In the genomic region with DNA sequence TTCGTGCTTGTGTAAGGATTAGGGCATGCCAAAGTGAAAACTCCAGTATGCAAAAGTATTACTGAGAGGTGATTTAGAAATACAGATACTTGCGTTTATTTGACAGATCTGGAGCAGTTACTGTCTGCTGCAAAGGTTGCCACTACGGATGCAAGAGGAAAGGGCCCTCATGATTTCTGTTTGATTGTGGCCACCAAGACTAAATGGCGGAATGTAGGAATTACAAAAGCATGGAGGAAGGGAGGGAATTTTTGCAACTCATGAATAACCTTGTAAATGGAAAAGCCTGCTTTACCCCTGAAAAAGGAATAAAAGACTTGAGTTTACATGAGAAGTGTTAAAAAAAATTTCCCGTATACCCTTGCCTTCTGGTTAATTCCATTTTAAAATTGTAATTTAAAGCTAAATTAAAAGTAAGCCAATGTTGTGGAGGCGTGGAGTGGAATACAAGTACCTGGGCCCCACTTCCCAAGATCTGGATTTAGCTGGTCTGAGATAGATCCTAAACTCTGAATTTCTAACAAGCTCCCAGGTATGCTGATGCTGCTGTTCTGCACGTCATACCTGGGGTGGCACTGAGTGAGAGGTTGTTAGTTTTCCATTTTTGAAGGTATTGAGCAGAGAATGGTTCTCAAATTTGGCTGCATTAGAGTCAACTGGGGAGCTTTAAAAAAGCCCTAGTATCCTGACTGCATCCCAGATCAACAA, we compare ENCODE assay signal across 33 cellular contexts. TPM values are rescaled to one million over a fixed set of nuclear protein-coding genes. Genes with fewer than 3 reads are reported as not detected.
"Had no signal": no experiment of that assay in that cellular context is flagged by ENCODE, and none has a peak within 500 bp of the region (broad histone marks: within the 10 kb centered on the region; RNA-seq: fewer than 3 reads in every experiment).

No MANE protein-coding gene starts in this region.

- H3K27ac Mint-ChIP-seq: activated B cell treated with CpG ODN at 0.5 μM for 24 hours; memory B cell; natural killer cell treated with Interleukin-12 subunit alpha and Interleukin-12 subunit beta and Interleukin-15 and Interleukin-18, amount 100 ng/mL, for 72 hours; stimulated activated memory B cell treated with anti-CD40 and anti-IgM and Interleukin-4, amounts not matched to agents 10 μg/mL and 1 μg/mL and 100 μg/mL, for 72 hours; T-helper 17 cell had no signal

- H3K36me3 Mint-ChIP-seq: memory B cell; natural killer cell treated with Interleukin-12 subunit alpha and Interleukin-12 subunit beta and Interleukin-15 and Interleukin-18, amount 100 ng/mL, for 72 hours; stimulated activated memory B cell treated with anti-CD40 and anti-IgM and Interleukin-4, amounts not matched to agents 10 μg/mL and 1 μg/mL and 100 μg/mL, for 72 hours had no signal

- H3K4me1 Mint-ChIP-seq: activated B cell treated with CpG ODN at 0.5 μM for 24 hours; memory B cell; stimulated activated memory B cell treated with anti-CD40 and anti-IgM and Interleukin-4, amounts not matched to agents 10 μg/mL and 1 μg/mL and 100 μg/mL, for 72 hours had no signal

- H3K36me3 ChIP-seq: gastroesophageal sphincter, right atrium auricular region, stomach, thyroid gland, upper lobe of left lung, vagina had no signal

- H3K27ac ChIP-seq: gastroesophageal sphincter, hepatocyte, right atrium auricular region, stomach, thyroid gland, upper lobe of left lung, vagina had no signal

- H3K9me3 ChIP-seq: gastroesophageal sphincter, mucosa of descending colon, right atrium auricular region, stomach, thyroid gland, upper lobe of left lung, vagina had no signal

- H3K9me3 Mint-ChIP-seq: activated B cell treated with CpG ODN at 0.5 μM for 24 hours; memory B cell; natural killer cell treated with Interleukin-12 subunit alpha and Interleukin-12 subunit beta and Interleukin-15 and Interleukin-18, amount 100 ng/mL, for 72 hours had no signal

- H3K27me3 ChIP-seq: right atrium auricular region, thyroid gland, vagina had no signal

- H3K4me3 Mint-ChIP-seq: activated B cell treated with CpG ODN at 0.5 μM for 24 hours; memory B cell; natural killer cell treated with Interleukin-12 subunit alpha and Interleukin-12 subunit beta and Interleukin-15 and Interleukin-18, amount 100 ng/mL, for 72 hours; stimulated activated memory B cell treated with anti-CD40 and anti-IgM and Interleukin-4, amounts not matched to agents 10 μg/mL and 1 μg/mL and 100 μg/mL, for 72 hours; T-helper 17 cell had no signal

- H3K79me2 ChIP-seq: hepatocyte had no signal

- H3K4me3 ChIP-seq: gastroesophageal sphincter, hepatocyte, mucosa of descending colon, right atrium auricular region, smooth muscle cell, stomach, thyroid gland, upper lobe of left lung, vagina had no signal

- DNase-seq: activated B cell treated with CpG ODN at 0.5 μM for 24 hours; activated gamma-delta T cell; activated naive CD4-positive, alpha-beta T cell treated with anti-CD3 and anti-CD28 coated beads, Interleukin-2, amount 50 U/mL, for 16 hours; activated T-cell treated with anti-CD3 and anti-CD28 coated beads, Interleukin-2, amount 50 U/mL, for 1 hour; amniotic stem cell; cortex of kidney; left cardiac atrium; mucosa of descending colon; stimulated activated CD4-positive, alpha-beta T cell treated with anti-CD3 and anti-CD28 coated beads, Interleukin-1b, Interleukin-23, amount 100 ng/mL, for 48 hours; stimulated activated CD8-positive, alpha-beta memory T cell treated with anti-CD3 and anti-CD28 coated beads, Interleukin-4, amount 100 ng/mL, for 48 hours; stomach; T-helper 17 cell; T1000; thyroid gland; upper lobe of left lung had no signal

- H3K4me2 ChIP-seq: hepatocyte, smooth muscle cell had no signal

- H2AFZ ChIP-seq: hepatocyte had no signal

- H3K4me1 ChIP-seq: gastroesophageal sphincter, right atrium auricular region, stomach, thyroid gland, upper lobe of left lung, vagina had no signal

- FAIRE-seq: endothelial cell of umbilical vein, keratinocyte had no signal

RNA-seq across cellular contexts. Expression of gene NKX2-2, which starts 56.6 kb away (rescaled TPM):
- total RNA-seq: activated B cell treated with CpG ODN at 0.5 μM for 24 hours; chondrocyte; endothelial cell of umbilical vein; fibroblast of lung; fibroblast of villous mesenchyme; gastroesophageal sphincter; left cardiac atrium; lower leg skin; myocyte; natural killer cell treated with Interleukin-12 subunit alpha and Interleukin-12 subunit beta and Interleukin-15 and Interleukin-18, amount 100 ng/mL, for 72 hours; omental fat pad; pulmonary artery endothelial cell; right atrium auricular region; smooth muscle cell; T-helper 17 cell; upper lobe of left lung; vagina had no signal
- polyA plus RNA-seq: endothelial cell of umbilical vein, esophagus, fibroblast of lung, hepatocyte, keratinocyte, smooth muscle cell had no signal
